Comparison of ENCODE assay signal across 14 cellular contexts in genomic region chr14:68606644-68607043, GRCh38.
DNase-seq lines count a peak whose midpoint lies in the region; ATAC-seq and TF ChIP-seq lines count a peak whose summit lies in the region.
"Had no signal": no experiment of that assay in that cellular context is flagged by ENCODE, and none has a peak within 500 bp of the region (broad histone marks: within the 10 kb centered on the region; RNA-seq: fewer than 3 reads in every experiment).

No MANE protein-coding gene starts in this region.

- TF ChIP-seq CTCF in RWPE1 (conservative IDR thresholded peaks at IDR 0.05; ENCODE audit: low read depth) = no peak
- no peak for TF ChIP-seq CTCF in lower lobe of right lung (IDR thresholded peaks at IDR 0.05)
- no peak for TF ChIP-seq CTCF in smooth muscle cell (IDR thresholded peaks at IDR 0.05; ENCODE audit: borderline replicate concordance, insufficient read depth, poor library complexity, severe bottlenecking)

- H2AFZ ChIP-seq in smooth muscle cell (ENCODE audit: low read depth) = no peak overlapping the region

- H3K4me3 ChIP-seq in BLaER1 (no peak overlapping the region), lower lobe of right lung (no peak overlapping the region), smooth muscle cell (no peak overlapping the region)
- H3K4me3 ChIP-seq: HAP-1 had no signal

- H3K27me3 ChIP-seq in BLaER1 (no peaks in the 10 kb centered on the region), lower lobe of right lung (ENCODE audit: low read depth) (no peaks in the 10 kb centered on the region), smooth muscle cell (ENCODE audit: low read depth) (no peaks in the 10 kb centered on the region)

- H3K9me3 ChIP-seq in BLaER1 (peaks cover 25% of the 10 kb centered on the region), lower lobe of right lung (no peaks in the 10 kb centered on the region), smooth muscle cell (replicated peaks; ENCODE audit: low read depth) (no peaks in the 10 kb centered on the region)
- H3K9me3 ChIP-seq: HAP-1 had no signal

- H3K4me1 ChIP-seq in BLaER1 = peaks cover 63% of the 10 kb centered on the region
- peaks cover 34% of the 10 kb centered on the region for H3K4me1 ChIP-seq in lower lobe of right lung
- peaks cover 31% of the 10 kb centered on the region for H3K4me1 ChIP-seq in smooth muscle cell (ENCODE audit: low read depth)
- H3K4me1 ChIP-seq: HAP-1 had no signal

- peaks cover 5% of the 10 kb centered on the region for H3F3A ChIP-seq in smooth muscle cell (ENCODE audit: low read depth)

- peaks cover 14% of the 10 kb centered on the region for H3K36me3 ChIP-seq in BLaER1
- H3K36me3 ChIP-seq in lower lobe of right lung = no peaks in the 10 kb centered on the region
- H3K36me3 ChIP-seq in smooth muscle cell (ENCODE audit: low read depth) = no peaks in the 10 kb centered on the region
- H3K36me3 ChIP-seq: HAP-1 had no signal

- WGBS in smooth muscle cell (ENCODE audit: low lambda C conversion rate) = 87% methylated on average over 4 of the region's 4 CpGs

- H3K4me2 ChIP-seq in BLaER1 (peak overlapping the region; percentile 88), smooth muscle cell (peak overlapping the region; percentile 77)

- intact Hi-C loops in lower lobe of right lung (cut with DNase I) = no loop called here

- POLR2A ChIA-PET in RWPE1 (lab: Yijun Ruan, JAX; ENCODE audit: low non-redundant PET) = no interaction called here

- CTCF ChIA-PET in RWPE1 (lab: Yijun Ruan, JAX) = no interaction called here

- peak overlapping the region; percentile 94 for H3K27ac ChIP-seq in BLaER1
- peak overlapping the region; percentile 28; the same call in 1 of the 2 replicates for H3K27ac ChIP-seq in RWPE1
- H3K27ac ChIP-seq in lower lobe of right lung = peak overlapping the region; percentile 76
- H3K27ac ChIP-seq in smooth muscle cell (ENCODE audit: low read depth) = peak overlapping the region; percentile 92
- H3K27ac ChIP-seq: epithelial cell of prostate had no signal

- peaks cover 2% of the 10 kb centered on the region for H3K79me2 ChIP-seq in smooth muscle cell (ENCODE audit: low read depth)

- ATAC-seq in lower lobe of right lung (no peak), HG02798 (IDR thresholded peaks at IDR 0.05; ENCODE audit: poor library complexity, unreplicated experiment) (no peak)

- H3K9ac ChIP-seq in BLaER1 (peak overlapping the region; percentile 73; the same call in 1 of the 2 replicates), smooth muscle cell (ENCODE audit: low read depth) (no peak overlapping the region)

- H4K20me1 ChIP-seq in BLaER1 (no peaks in the 10 kb centered on the region), smooth muscle cell (ENCODE audit: low read depth) (no peaks in the 10 kb centered on the region)

- DNase-seq in RWPE1 (ENCODE audit: low spot score) (no peak), lower lobe of right lung (no peak), smooth muscle cell (lab: John Stamatoyannopoulos, UW; ENCODE audit: unreplicated experiment) (no peak), SK-N-DZ (ENCODE audit: low spot score) (no peak), NCI-H187 (lab: John Stamatoyannopoulos, UW) (no peak), dedifferentiated amniotic fluid mesenchymal stem cell (ENCODE audit: extremely low spot score) (no peak)
- DNase-seq: activated CD4-positive, CD25-positive, alpha-beta regulatory T cell; GF-D8; NCI-H1436; NCI-H345 had no signal

Comparison
In these comparisons a context has a peak if more than half of its experiments do, and no peak if none do; other contexts are left out.
1. H3K27ac ChIP-seq: peak in every context shown above with its lines; median percentile 94 in BLaER1; 92 in smooth muscle cell; 76 in lower lobe of right lung; 28 in RWPE1.